ENCODE assay signal across 8 cellular contexts in the genomic region with DNA sequence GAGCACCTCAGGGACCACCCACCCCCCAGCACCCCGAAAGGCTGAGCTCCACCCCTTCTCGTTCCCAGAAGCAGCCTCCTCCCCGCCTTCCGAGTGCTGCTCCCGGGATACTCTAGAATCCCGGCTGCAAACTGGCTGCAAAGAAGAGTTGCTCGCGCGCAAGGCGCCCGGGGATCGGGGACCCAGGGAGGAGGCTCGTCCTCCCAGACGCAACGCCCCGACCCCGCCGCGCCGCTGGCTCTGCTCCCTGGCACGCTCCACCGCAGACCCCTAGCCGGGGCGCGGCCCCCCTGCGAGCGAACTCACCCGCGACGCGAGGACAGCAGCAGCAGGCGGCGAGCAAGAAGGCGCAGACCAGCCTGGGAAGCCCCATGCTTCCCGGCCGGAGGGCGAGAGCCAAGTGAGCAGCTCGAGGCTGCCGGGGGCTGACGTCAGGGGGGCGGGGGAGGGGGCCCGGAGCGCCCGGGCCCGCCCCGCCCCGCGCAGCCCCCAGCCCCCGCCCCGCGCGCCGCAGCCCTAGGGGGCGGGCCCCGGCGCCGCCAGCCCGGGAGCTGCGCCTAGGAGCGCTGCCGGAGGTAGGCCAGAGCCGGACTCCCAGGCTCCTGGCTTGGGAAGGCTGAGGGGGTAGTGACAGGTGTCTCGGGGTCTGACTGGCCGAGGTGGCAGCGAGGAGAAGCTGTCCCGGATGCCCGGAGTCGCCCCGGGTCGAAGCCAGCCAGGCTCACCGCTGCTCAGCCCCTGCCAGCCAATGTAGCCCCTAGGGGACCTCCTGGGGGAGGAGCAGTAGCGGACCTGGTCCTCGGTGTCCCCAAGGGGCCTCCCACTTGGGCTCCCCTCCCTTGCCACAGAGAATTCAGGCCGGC. TPM values are rescaled to one million over a fixed set of nuclear protein-coding genes. Genes with fewer than 3 reads are reported as not detected.
A peak's percentile ranks its signal among the peaks of the same experiment; 100 is the strongest.
DNase-seq lines count a peak whose midpoint lies in the region; ATAC-seq and TF ChIP-seq lines count a peak whose summit lies in the region.

A gene with protein sequence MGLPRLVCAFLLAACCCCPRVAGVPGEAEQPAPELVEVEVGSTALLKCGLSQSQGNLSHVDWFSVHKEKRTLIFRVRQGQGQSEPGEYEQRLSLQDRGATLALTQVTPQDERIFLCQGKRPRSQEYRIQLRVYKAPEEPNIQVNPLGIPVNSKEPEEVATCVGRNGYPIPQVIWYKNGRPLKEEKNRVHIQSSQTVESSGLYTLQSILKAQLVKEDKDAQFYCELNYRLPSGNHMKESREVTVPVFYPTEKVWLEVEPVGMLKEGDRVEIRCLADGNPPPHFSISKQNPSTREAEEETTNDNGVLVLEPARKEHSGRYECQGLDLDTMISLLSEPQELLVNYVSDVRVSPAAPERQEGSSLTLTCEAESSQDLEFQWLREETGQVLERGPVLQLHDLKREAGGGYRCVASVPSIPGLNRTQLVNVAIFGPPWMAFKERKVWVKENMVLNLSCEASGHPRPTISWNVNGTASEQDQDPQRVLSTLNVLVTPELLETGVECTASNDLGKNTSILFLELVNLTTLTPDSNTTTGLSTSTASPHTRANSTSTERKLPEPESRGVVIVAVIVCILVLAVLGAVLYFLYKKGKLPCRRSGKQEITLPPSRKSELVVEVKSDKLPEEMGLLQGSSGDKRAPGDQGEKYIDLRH (minus strand): TSS at position 402 of the 863 bp plus-strand sequence. CDS start 29 bp downstream, at position 373.

- peak within 1 kb of the TSS; percentile 100 for H3K4me2 ChIP-seq in SK-N-SH

- H3K4me3 ChIP-seq in A673 (ENCODE audit: low read depth, low read length, poor library complexity, severe bottlenecking) (peak within 1 kb of the TSS; percentile 62), SK-N-SH (ENCODE audit: low read depth in 2 of 2, low read length in 1 of 2) (peak within 1 kb of the TSS; percentile 55 to 68), aorta (ENCODE audit: low read length in 2 of 2) (peak within 1 kb of the TSS; percentile 48 to 64)

- no peaks in the 10 kb centered on the region for H3K36me3 ChIP-seq in A673 (ENCODE audit: insufficient read depth, low read length, poor library complexity, severe bottlenecking)
- H3K36me3 ChIP-seq in SK-N-SH (replicated peaks in 1 of 2; ENCODE audit: control insufficient read depth in 1 of 2, insufficient read depth in 2 of 2, low read length in 1 of 2), result no peaks in the 10 kb centered on the region
- H3K36me3 ChIP-seq in aorta (ENCODE audit: control insufficient read depth in 1 of 2, insufficient read depth in 2 of 2, low read length in 1 of 2), result peaks cover 4 to 8% of the 10 kb centered on the region in 2 donors

- H3K4me1 ChIP-seq in A673 (ENCODE audit: insufficient read depth, low read length, poor library complexity, severe bottlenecking) (peaks cover 25% of the 10 kb centered on the region), SK-N-SH (ENCODE audit: control insufficient read depth in 1 of 2, insufficient read depth in 2 of 2, low read depth in 1 of 2, low read length in 1 of 2) (peaks cover 12 to 31% of the 10 kb centered on the region in 2 experiments; a peak in 2 of 4 replicates), aorta (ENCODE audit: control insufficient read depth in 1 of 2, insufficient read depth in 2 of 2, low read length in 2 of 2) (no peaks in the 10 kb centered on the region)

- H3K9me2 ChIP-seq in SK-N-SH, result no peaks in the 10 kb centered on the region

- H2AFZ ChIP-seq in SK-N-SH (ENCODE audit: low read depth), result peak within 1 kb of the TSS; percentile 72

- intact Hi-C loops in A673 (cut with micrococcal nuclease; ENCODE audit: unreplicated experiment), result no loop called here
- intact Hi-C loops in aorta (cut with DNase I), result loop anchor here in 1 of 2 donors (1.0 kb wide), 1 partner anchor 215 kb away; no protein-coding TSS in a partner anchor

- H3K27me3 ChIP-seq in A673 (replicated peaks; ENCODE audit: insufficient read depth, low read depth, low read length, poor library complexity) (no peaks in the 10 kb centered on the region), SK-N-SH (ENCODE audit: insufficient read depth) (no peaks in the 10 kb centered on the region), aorta (ENCODE audit: control insufficient read depth in 1 of 2, insufficient read depth in 2 of 2, low read length in 1 of 2) (no peaks in the 10 kb centered on the region)

- no peaks in the 10 kb centered on the region for H3K79me2 ChIP-seq in SK-N-SH (ENCODE audit: insufficient read depth)

- peaks cover 8% of the 10 kb centered on the region for H3F3A ChIP-seq in SK-N-SH (replicated peaks; ENCODE audit: insufficient read depth)

- no peak for TF ChIP-seq EP300 in SK-N-SH (IDR thresholded peaks at IDR 0.05; ENCODE audit: borderline replicate concordance in 1 of 2, low read depth in 1 of 2, low read length in 1 of 2)

- H3K9me3 ChIP-seq in A673 (ENCODE audit: low read depth, low read length, poor library complexity, severe bottlenecking) (no peaks in the 10 kb centered on the region), SK-N-SH (no peaks in the 10 kb centered on the region), aorta (ENCODE audit: control insufficient read depth, low read length) (no peaks in the 10 kb centered on the region)

- CTCF ChIA-PET in A673 (lab: Charles Lee), result interaction anchor here (0.5 to 1.1 kb wide), 5 partner anchors 21 to 174 kb away, joined by 3 to 5 read pairs (median 4); no protein-coding TSS in a partner anchor
- CTCF ChIA-PET in SK-N-SH (lab: Yijun Ruan, JAX), result interaction anchor here (0.6 to 4.8 kb wide), 12 partner anchors 10 to 172 kb away, joined by 3 to 18 read pairs (median 8); a partner anchor contains a TSS

- no peak for TF ChIP-seq RAD21 in SK-N-SH (IDR thresholded peaks at IDR 0.05; ENCODE audit: low read length)

- H4K20me1 ChIP-seq in SK-N-SH (ENCODE audit: insufficient read depth), result no peaks in the 10 kb centered on the region

- ATAC-seq in esophagus mucosa, result peak; percentile 13
- ATAC-seq in aorta (ENCODE audit: low FRiP score), result peak; percentile 57
- no peak for ATAC-seq in HG03280 (IDR thresholded peaks at IDR 0.05; ENCODE audit: unreplicated experiment)

- TF ChIP-seq CTCF in A673 (conservative IDR thresholded peaks at IDR 0.05; ENCODE audit: low read depth, low read length), result no peak
- no peak for TF ChIP-seq CTCF in GM20000 (IDR thresholded peaks at IDR 0.05; ENCODE audit: extremely low read depth, missing control alignments)
- TF ChIP-seq CTCF in SK-N-SH (IDR thresholded peaks at IDR 0.05), result no peak

- DNase-seq in A673 (ENCODE audit: low spot score) (peak; percentile 61), GM20000 (ENCODE audit: low spot score) (peak; percentile 70), SK-N-SH (peak; percentile 87), myocyte (ENCODE audit: low read depth) (no peak), aorta (peak; percentile 86 to 91), NCI-H2107 treated with DMSO at 0.1 percent for 48 hours (lab: John Stamatoyannopoulos, UW; ENCODE audit: unreplicated experiment) (no peak)

- H3K27ac ChIP-seq in A673 (ENCODE audit: low read depth, low read length, poor library complexity, severe bottlenecking) (peak within 1 kb of the TSS; percentile 40), SK-N-SH (ENCODE audit: low read depth in 2 of 2, low read length in 1 of 2) (no peak within 1 kb of the TSS; a peak in 1 of 4 replicates), aorta (ENCODE audit: low read depth in 1 of 2, low read length in 2 of 2) (peak within 1 kb of the TSS; percentile 96 to 97)

- WGBS in SK-N-SH (ENCODE audit: low lambda C conversion rate), result 8% methylated on average over 8 of the region's 74 CpGs
- WGBS in aorta, 2 donors, result 0 to 1% methylated on average over 65 to 74 of the region's 74 CpGs

- POLR2A ChIA-PET in A673 (lab: Charles Lee; ENCODE audit: low non-redundant PET) (interaction anchor here (1.0 kb wide), 1 partner anchor 11 kb away, joined by 3 read pairs; no protein-coding TSS in a partner anchor), SK-N-SH (lab: Yijun Ruan, JAX) (interaction anchor here (0.9 to 1.6 kb wide), 5 partner anchors 9 to 223 kb away, joined by 3 to 5 read pairs (median 3); a partner anchor contains a TSS)

- H3K9ac ChIP-seq in SK-N-SH, result peak within 1 kb of the TSS; percentile 43; the same call in 1 of the 2 replicates

- BruUV-seq in A673 (replicated peaks; lab: Mats Ljungman, UMichigan), result no TSS peak

TF ChIP-seq in SK-N-SH, 30 proteins besides CTCF, POLR2A, EP300 and RAD21 (continues in another document):
- no peak for TF ChIP-seq NRF1 (IDR thresholded peaks at IDR 0.05; ENCODE audit: low read depth, low read length)
- TF ChIP-seq, protein P1, sequence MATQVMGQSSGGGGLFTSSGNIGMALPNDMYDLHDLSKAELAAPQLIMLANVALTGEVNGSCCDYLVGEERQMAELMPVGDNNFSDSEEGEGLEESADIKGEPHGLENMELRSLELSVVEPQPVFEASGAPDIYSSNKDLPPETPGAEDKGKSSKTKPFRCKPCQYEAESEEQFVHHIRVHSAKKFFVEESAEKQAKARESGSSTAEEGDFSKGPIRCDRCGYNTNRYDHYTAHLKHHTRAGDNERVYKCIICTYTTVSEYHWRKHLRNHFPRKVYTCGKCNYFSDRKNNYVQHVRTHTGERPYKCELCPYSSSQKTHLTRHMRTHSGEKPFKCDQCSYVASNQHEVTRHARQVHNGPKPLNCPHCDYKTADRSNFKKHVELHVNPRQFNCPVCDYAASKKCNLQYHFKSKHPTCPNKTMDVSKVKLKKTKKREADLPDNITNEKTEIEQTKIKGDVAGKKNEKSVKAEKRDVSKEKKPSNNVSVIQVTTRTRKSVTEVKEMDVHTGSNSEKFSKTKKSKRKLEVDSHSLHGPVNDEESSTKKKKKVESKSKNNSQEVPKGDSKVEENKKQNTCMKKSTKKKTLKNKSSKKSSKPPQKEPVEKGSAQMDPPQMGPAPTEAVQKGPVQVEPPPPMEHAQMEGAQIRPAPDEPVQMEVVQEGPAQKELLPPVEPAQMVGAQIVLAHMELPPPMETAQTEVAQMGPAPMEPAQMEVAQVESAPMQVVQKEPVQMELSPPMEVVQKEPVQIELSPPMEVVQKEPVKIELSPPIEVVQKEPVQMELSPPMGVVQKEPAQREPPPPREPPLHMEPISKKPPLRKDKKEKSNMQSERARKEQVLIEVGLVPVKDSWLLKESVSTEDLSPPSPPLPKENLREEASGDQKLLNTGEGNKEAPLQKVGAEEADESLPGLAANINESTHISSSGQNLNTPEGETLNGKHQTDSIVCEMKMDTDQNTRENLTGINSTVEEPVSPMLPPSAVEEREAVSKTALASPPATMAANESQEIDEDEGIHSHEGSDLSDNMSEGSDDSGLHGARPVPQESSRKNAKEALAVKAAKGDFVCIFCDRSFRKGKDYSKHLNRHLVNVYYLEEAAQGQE (IDR thresholded peaks at IDR 0.05; ENCODE audit: low read depth, low read length), result no peak

RNA-seq across cellular contexts. Expression of the gene that starts here (rescaled TPM):
- total RNA-seq in A673 (2021) (14.4 and 20.0 TPM in 2 replicates), esophagus mucosa (25.0 TPM), myocyte (57.3 and 68.7 TPM in 2 replicates), aorta (1,000 to 10,000 TPM in 1 of 2 donors, 100 to 1,000 TPM in 1; 525 to 1,386 TPM)
- polyA plus RNA-seq in SK-N-SH (2012; rRNA removed) (22.8 and 28.4 TPM in 2 replicates), aorta (100 to 1,000 TPM; 274 to 486 TPM)
- polyA plus RNA-seq in SK-N-SH (2012; cell fraction: cytosol; rRNA removed), result 10.9 and 18.9 TPM in 2 replicates
- polyA plus RNA-seq in SK-N-SH (2012; cell fraction: nucleus; rRNA removed), result 16.4 and 31.7 TPM in 2 replicates
- 6.6 TPM for polyA plus RNA-seq in myocyte (2012)

Comparison
In these comparisons a context has a peak if more than half of its experiments do, and no peak if none do; other contexts are left out.
1. RNA of the gene that starts here (polyA plus RNA-seq): 274 to 486 TPM in aorta; 10.9 to 31.7 TPM in SK-N-SH; every median in the first group is over 4 times any median in the second.
2. DNase-seq: peak in A673 (single experiment), GM20000 (single experiment), SK-N-SH (single experiment) and aorta (2 of 2); none in myocyte (single experiment) and NCI-H2107 treated with DMSO at 0.1 percent for 48 hours (single experiment).
3. H3K27ac ChIP-seq: peak in A673 (single experiment) and aorta (2 of 2); none in SK-N-SH (0 of 2).
4. Peak in every context shown above with its lines, with median percentiles within 50 percentile points of each other: H3K4me3 ChIP-seq.